In the genomic region with DNA sequence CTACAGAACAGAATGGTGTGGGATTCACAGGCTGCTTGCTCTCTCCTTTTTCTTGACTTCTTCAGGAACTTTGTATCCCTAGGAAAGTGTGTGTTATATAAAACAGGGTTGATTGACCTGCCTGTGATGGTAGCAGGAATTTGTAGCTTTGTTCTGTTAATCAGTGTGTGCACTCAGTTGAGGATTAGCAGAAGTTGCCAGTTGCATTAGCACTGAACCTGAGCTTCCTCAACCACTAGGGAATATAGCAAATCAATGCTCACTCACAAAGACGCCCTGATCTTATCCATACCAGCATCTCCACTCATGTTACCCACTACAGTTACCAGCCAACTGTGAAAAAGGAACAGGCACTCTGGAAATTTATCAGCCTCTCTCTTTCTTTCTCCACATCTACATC, we compare ENCODE assay signal across 21 cellular contexts.
DNase-seq lines count a peak whose midpoint lies in the region; TF ChIP-seq lines count a peak whose summit lies in the region.
"Had no signal": no experiment of that assay in that cellular context is flagged by ENCODE, and none has a peak within 500 bp of the region (broad histone marks: within the 10 kb centered on the region; RNA-seq: fewer than 3 reads in every experiment).

No MANE protein-coding gene starts in this region.

- H3K4me3 ChIP-seq in BE2C (ENCODE audit: low read depth, low read length) (no peak overlapping the region), HAP-1 (no peak overlapping the region), stomach (no peak overlapping the region)
- H3K4me3 ChIP-seq: BLaER1 treated with 17β-estradiol and CSF1 and Interleukin-3, amounts not matched to agents 10 nM and 100 nM; SK-N-MC had no signal

- in situ Hi-C loops in HAP-1 (cut with MboI; ENCODE audit: low sequenced_read_pairs), result no loop called here

- H3K27me3 ChIP-seq in BE2C (no peaks in the 10 kb centered on the region), HAP-1 (ENCODE audit: low read depth) (no peaks in the 10 kb centered on the region), stomach (no peaks in the 10 kb centered on the region)
- H3K27me3 ChIP-seq: BLaER1 treated with 17β-estradiol and CSF1 and Interleukin-3, amounts not matched to agents 10 nM and 100 nM had no signal

- 79 to 95% (median 83%) methylated on average over 1 of the region's 1 CpG for WGBS in stomach, 5 donors

- TF ChIP-seq CTCF in BE2C (IDR thresholded peaks at IDR 0.05; ENCODE audit: low read depth, low read length) (no peak), stomach (IDR thresholded peaks at IDR 0.05) (no peak)

- H3K4me1 ChIP-seq in BE2C, result peaks cover 8% of the 10 kb centered on the region
- H3K4me1 ChIP-seq in HAP-1, result peaks cover 37% of the 10 kb centered on the region
- H3K4me1 ChIP-seq in stomach, result no peaks in the 10 kb centered on the region
- H3K4me1 ChIP-seq: BLaER1 treated with 17β-estradiol and CSF1 and Interleukin-3, amounts not matched to agents 10 nM and 100 nM had no signal

- DNase-seq in BE2C (peak; percentile 8), HAP-1 (ENCODE audit: low spot score in 2 of 2) (peak; percentile 38 to 68), NCI-H2171 treated with DMSO at 0.1 percent for 48 hours (lab: John Stamatoyannopoulos, UW) (peak; percentile 79), iPS-NIHi11 (ENCODE audit: low spot score) (peak; percentile 29), stomach (no peak), DMS114 treated with DMSO at 0.1 percent for 48 hours (lab: John Stamatoyannopoulos, UW; ENCODE audit: unreplicated experiment) (no peak), occipital lobe (lab: John Stamatoyannopoulos, UW) (no peak)
- no peak for DNase-seq in stimulated activated naive CD4-positive, alpha-beta T cell (lab: John Stamatoyannopoulos, UW)
- DNase-seq: Calu3; CD8-positive, alpha-beta T cell; DMS79; H7; KG1; NCI-H1105 treated with DMSO at 0.1 percent for 48 hours; NCI-H1930; NCI-H446 treated with DMSO at 0.1 percent for 48 hours; NCI-H748 treated with DMSO at 0.1 percent for 48 hours; OCI-M1; Right ventricle myocardium superior had no signal

- no peak overlapping the region for H3K27ac ChIP-seq in stomach
- H3K27ac ChIP-seq: BLaER1 treated with 17β-estradiol and CSF1 and Interleukin-3, amounts not matched to agents 10 nM and 100 nM; SK-N-MC had no signal

- TF ChIP-seq EP300 in stomach (IDR thresholded peaks at IDR 0.05), result no peak

- no peak for TF ChIP-seq POLR2A in stomach (IDR thresholded peaks at IDR 0.05)

- intact Hi-C loops in stomach (cut with DNase I; ENCODE audit: low total_unique reads), result no loop called here

- no peaks in the 10 kb centered on the region for H3K36me3 ChIP-seq in BE2C
- H3K36me3 ChIP-seq in HAP-1 (replicated peaks), result no peaks in the 10 kb centered on the region
- H3K36me3 ChIP-seq in stomach, result no peaks in the 10 kb centered on the region
- H3K36me3 ChIP-seq: BLaER1 treated with 17β-estradiol and CSF1 and Interleukin-3, amounts not matched to agents 10 nM and 100 nM had no signal

- no peaks in the 10 kb centered on the region for H3K9me3 ChIP-seq in BE2C
- H3K9me3 ChIP-seq in HAP-1, result no peaks in the 10 kb centered on the region
- H3K9me3 ChIP-seq in stomach, result no peaks in the 10 kb centered on the region
- H3K9me3 ChIP-seq: BLaER1 treated with 17β-estradiol and CSF1 and Interleukin-3, amounts not matched to agents 10 nM and 100 nM had no signal

Comparison
In these comparisons a context has a peak if more than half of its experiments do, and no peak if none do; other contexts are left out.
1. DNase-seq: peak in BE2C (single experiment), HAP-1 (2 of 2), NCI-H2171 treated with DMSO at 0.1 percent for 48 hours (single experiment) and iPS-NIHi11 (single experiment); none in stimulated activated naive CD4-positive, alpha-beta T cell (0 of 6), stomach (single experiment), DMS114 treated with DMSO at 0.1 percent for 48 hours (single experiment) and occipital lobe (single experiment).